ENCODE assay signal across 14 cellular contexts in the genomic region with DNA sequence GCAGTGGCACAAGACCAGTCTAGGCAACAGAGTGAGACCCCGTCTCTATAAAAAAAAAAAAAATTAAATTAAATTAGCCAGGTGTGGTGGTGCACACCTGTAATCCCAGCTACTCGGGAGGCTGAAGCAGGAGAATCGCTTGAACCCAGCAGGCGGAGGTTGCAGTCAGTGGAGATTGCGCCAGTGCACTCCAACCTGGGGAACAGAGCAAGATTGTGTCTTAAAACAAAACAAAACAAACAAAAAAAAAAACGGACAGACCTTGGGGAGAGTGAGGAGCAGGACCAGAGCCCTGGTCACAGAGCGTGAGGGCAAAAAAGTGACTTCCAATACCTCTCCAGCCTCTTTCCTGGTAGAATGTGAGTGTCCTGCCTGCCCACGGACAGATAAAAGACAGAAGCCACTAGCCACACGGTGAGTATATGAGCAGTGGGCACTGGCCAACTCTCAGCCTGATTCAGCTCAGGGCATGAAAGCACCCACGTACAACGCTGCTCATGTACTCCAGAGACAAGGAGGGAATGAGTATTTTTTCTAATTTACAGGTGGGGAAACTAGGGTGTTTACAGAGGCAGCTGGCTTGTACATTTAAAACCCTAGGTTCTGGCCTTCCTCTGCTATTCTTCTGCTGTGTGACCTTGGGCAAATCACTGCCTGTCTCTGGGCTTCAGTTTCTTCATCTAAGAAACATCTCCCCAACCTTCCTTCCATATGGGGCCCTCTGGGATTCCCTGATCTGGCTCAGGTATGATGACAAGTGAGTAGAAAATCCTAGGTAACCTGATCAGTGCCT. TPM values are rescaled to one million over a fixed set of nuclear protein-coding genes. Genes with fewer than 3 reads are reported as not detected.
A peak's percentile ranks its signal among the peaks of the same experiment; 100 is the strongest.
DNase-seq lines count a peak whose midpoint lies in the region; ATAC-seq and TF ChIP-seq lines count a peak whose summit lies in the region.
"Had no signal": no experiment of that assay in that cellular context is flagged by ENCODE, and none has a peak within 500 bp of the region (broad histone marks: within the 10 kb centered on the region; RNA-seq: fewer than 3 reads in every experiment).

No MANE protein-coding gene starts in this region.

- no peak for TF ChIP-seq POLR2A in esophagus squamous epithelium (IDR thresholded peaks at IDR 0.05)

- H3K27ac ChIP-seq in PC-3 (ENCODE audit: low read length) (peak overlapping the region; percentile 46), esophagus squamous epithelium (peak overlapping the region in 3 of 4 donors; percentile 52 to 80 (median 75))

- H3K27me3 Mint-ChIP-seq in progenitor cell of endocrine pancreas, result peaks cover 19% of the 10 kb centered on the region

- no peaks in the 10 kb centered on the region for H3K9me3 ChIP-seq in PC-3 (ENCODE audit: low read length)
- no peaks in the 10 kb centered on the region for H3K9me3 ChIP-seq in esophagus squamous epithelium

- intact Hi-C loops in PC-3 (cut with micrococcal nuclease), result no loop called here
- intact Hi-C loops in esophagus squamous epithelium (cut with DNase I), result no loop called here

- peaks cover 12% of the 10 kb centered on the region for H3K4me1 Mint-ChIP-seq in progenitor cell of endocrine pancreas (ENCODE audit: low read depth)

- H3K4me1 ChIP-seq in PC-3 (ENCODE audit: insufficient read depth, low read length) (peaks cover 20% of the 10 kb centered on the region), esophagus squamous epithelium (peaks cover 16 to 80% (median 32%) of the 10 kb centered on the region in 3 donors)

- CTCF ChIA-PET in PC-3 (lab: Charles Lee), result interaction anchor here (0.5 to 2.0 kb wide), 7 partner anchors 9 to 314 kb away, joined by 3 to 24 read pairs (median 5); a partner anchor contains a TSS

- no peaks in the 10 kb centered on the region for H3K9me3 Mint-ChIP-seq in progenitor cell of endocrine pancreas (ENCODE audit: low read depth)
- H3K9me3 Mint-ChIP-seq: T-helper 1 cell treated with Interleukin-12 subunit alpha and Interleukin-12 subunit beta and Interleukin-4 antibody, amounts not matched to agents 30 μg/mL and 1 μg/mL, for 36 hours had no signal

- H3K4me3 ChIP-seq in PC-3 (ENCODE audit: low read length) (no peak overlapping the region; the same call in 1 of the 2 replicates), esophagus squamous epithelium (peak overlapping the region in 1 of 4 donors; percentile 34)

- H3K9ac ChIP-seq in PC-3 (ENCODE audit: low read length), result no peak overlapping the region

- peak overlapping the region; percentile 21; the same call in 1 of the 2 replicates for H2AFZ ChIP-seq in PC-3 (ENCODE audit: low read length)

- TF ChIP-seq CTCF in GM13976 (IDR thresholded peaks at IDR 0.05; ENCODE audit: borderline replicate concordance, control extremely low read depth, extremely low read depth, insufficient read depth, missing control alignments), result no peak
- TF ChIP-seq CTCF in PC-3 (conservative IDR thresholded peaks at IDR 0.05; ENCODE audit: low read depth, low read length), result no peak
- TF ChIP-seq CTCF in esophagus squamous epithelium (IDR thresholded peaks at IDR 0.05), result no peak
- no peak for TF ChIP-seq CTCF in progenitor cell of endocrine pancreas (IDR thresholded peaks at IDR 0.05; ENCODE audit: unreplicated experiment)

- WGBS in esophagus squamous epithelium, 2 donors, result 69 to 72% methylated on average over 11 of the region's 11 CpGs

- peak overlapping the region; percentile 77 for H3K4me2 ChIP-seq in PC-3 (ENCODE audit: low read length)

- H4K20me1 ChIP-seq in PC-3 (ENCODE audit: low read length), result no peaks in the 10 kb centered on the region

- peaks cover 7% of the 10 kb centered on the region for H3F3A ChIP-seq in PC-3 (ENCODE audit: low read length, unreplicated experiment)

- no peaks in the 10 kb centered on the region for H3K36me3 Mint-ChIP-seq in progenitor cell of endocrine pancreas (ENCODE audit: insufficient read depth)
- H3K36me3 Mint-ChIP-seq: CD4-positive, alpha-beta memory T cell had no signal

- no TSS peak for BruUV-seq in PC-3 (replicated peaks; lab: Mats Ljungman, UMichigan)

- in situ Hi-C loops in GM13976 (cut with MboI; ENCODE audit: low sequenced_read_pairs, unreplicated experiment), result loop anchor here (25.0 kb wide), 1 partner anchor 584 kb away; no protein-coding TSS in a partner anchor

- peak overlapping the region; percentile 21 for H3K4me3 Mint-ChIP-seq in progenitor cell of endocrine pancreas (ENCODE audit: low read depth)
- H3K4me3 Mint-ChIP-seq: T-helper 1 cell treated with Interleukin-12 subunit alpha and Interleukin-12 subunit beta and Interleukin-4 antibody, amounts not matched to agents 30 μg/mL and 1 μg/mL, for 36 hours had no signal

- H3K36me3 ChIP-seq in PC-3 (ENCODE audit: low read depth, low read length), result no peaks in the 10 kb centered on the region
- no peaks in the 10 kb centered on the region for H3K36me3 ChIP-seq in esophagus squamous epithelium

- ATAC-seq in PC-3, result peak; percentile 6; the same call in 1 of the 2 replicates
- no peak for ATAC-seq in HG03196 (IDR thresholded peaks at IDR 0.05; ENCODE audit: unreplicated experiment)
- no peak for ATAC-seq in HG02981 (IDR thresholded peaks at IDR 0.05; ENCODE audit: unreplicated experiment)
- ATAC-seq in HG03175 (IDR thresholded peaks at IDR 0.05; ENCODE audit: unreplicated experiment), result no peak
- no peak for ATAC-seq in activated CD4-positive, CD25-positive, alpha-beta regulatory T cell treated with anti-CD3 and anti-CD28 coated beads, Interleukin-2, amount 50 U/mL, for 24 hours

- H3K79me2 ChIP-seq in PC-3 (ENCODE audit: low read length), result no peaks in the 10 kb centered on the region

- POLR2A ChIA-PET in PC-3 (lab: Charles Lee; ENCODE audit: unreplicated experiment), result no interaction called here

- H3K27ac Mint-ChIP-seq in progenitor cell of endocrine pancreas, result peak overlapping the region; percentile 91
- H3K27ac Mint-ChIP-seq: CD4-positive, alpha-beta memory T cell; T-helper 1 cell treated with Interleukin-12 subunit alpha and Interleukin-12 subunit beta and Interleukin-4 antibody, amounts not matched to agents 30 μg/mL and 1 μg/mL, for 36 hours had no signal

- peak; percentile 17 for DNase-seq in GM13976 (ENCODE audit: low spot score)
- no peak for DNase-seq in PC-3
- DNase-seq in esophagus squamous epithelium (lab: John Stamatoyannopoulos, UW), result no peak
- no peak for DNase-seq in progenitor cell of endocrine pancreas (ENCODE audit: low spot score, unreplicated experiment)
- DNase-seq: CD4-positive, alpha-beta memory T cell; hippocampal formation; KBM-7; NCI-H187 treated with DMSO at 0.1 percent for 48 hours; NK-92 treated with Interleukin-12 subunit alpha and Interleukin-12 subunit beta, amount 100 ng/mL, for 24 hours had no signal

- no peaks in the 10 kb centered on the region for H3K27me3 ChIP-seq in PC-3 (ENCODE audit: low read length)
- H3K27me3 ChIP-seq in esophagus squamous epithelium, result peaks cover 0 to 13% (median 0%) of the 10 kb centered on the region in 4 donors

- H3K9me2 ChIP-seq in PC-3 (replicated peaks; ENCODE audit: low read length), result no peaks in the 10 kb centered on the region

RNA-seq across cellular contexts. Expression of a gene that starts 1.8 kb away (rescaled TPM):
- total RNA-seq in PC-3 (2014; rRNA removed) (3.4 and 4.7 TPM in 2 replicates), esophagus squamous epithelium (10 to 100 TPM in 3 of 4 donors, 1 to 10 TPM in 1; 9.0 to 21.7 (median 13.6) TPM), progenitor cell of endocrine pancreas (2.2 and 2.5 TPM in 2 replicates)
- total RNA-seq: CD4-positive, alpha-beta memory T cell had no signal

RNA-seq across cellular contexts. Expression of a gene that starts 7.7 kb away (rescaled TPM):
- total RNA-seq in PC-3 (2014; rRNA removed) (0.77 and 1.6 TPM in 2 replicates), esophagus squamous epithelium (1 to 10 TPM; 1.9 to 4.0 (median 2.7) TPM), progenitor cell of endocrine pancreas (71.6 and 86.4 TPM in 2 replicates)

Comparison
In these comparisons a context has a peak if more than half of its experiments do, and no peak if none do; other contexts are left out.
1. RNA of a gene that starts 7.7 kb away (total RNA-seq): 71.6 to 86.4 TPM in progenitor cell of endocrine pancreas; 1.9 to 4.0 TPM in esophagus squamous epithelium and 0.77 to 1.6 TPM in PC-3; every median in the first group is over 10 times any median in the second.